18 cellular contexts compared by ENCODE assay signal in the genomic region with DNA sequence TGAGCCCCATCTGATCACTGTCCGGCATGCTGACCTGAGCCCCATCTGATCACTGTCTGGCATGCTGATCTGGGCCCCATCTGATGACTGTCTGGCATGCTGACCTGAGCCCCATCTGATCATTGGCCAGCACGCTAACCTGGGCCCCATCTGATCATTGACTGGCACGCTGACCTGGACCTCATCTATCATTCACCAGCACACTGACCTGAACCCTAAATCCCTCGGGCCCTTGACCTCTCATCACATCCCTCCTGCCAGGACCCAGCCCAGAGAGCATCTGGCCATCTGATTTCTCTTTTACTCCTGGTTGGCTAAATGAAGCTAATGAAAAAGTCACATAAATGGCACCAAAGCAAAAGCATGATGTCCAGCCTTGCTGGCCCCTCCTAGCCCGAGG.
DNase-seq lines count a peak whose midpoint lies in the region; ATAC-seq and TF ChIP-seq lines count a peak whose summit lies in the region.
"Had no signal": no experiment of that assay in that cellular context is flagged by ENCODE, and none has a peak within 500 bp of the region (broad histone marks: within the 10 kb centered on the region; RNA-seq: fewer than 3 reads in every experiment).

No MANE protein-coding gene starts in this region.

- no peak overlapping the region for H3K4me3 ChIP-seq in right atrium auricular region
- H3K4me3 ChIP-seq in left ventricle myocardium inferior: no peak overlapping the region
- H3K4me3 ChIP-seq: A549, K562, PC-9 had no signal

- H3K27me3 ChIP-seq in right atrium auricular region (no peaks in the 10 kb centered on the region), left ventricle myocardium inferior (ENCODE audit: low read depth) (peaks cover 80% of the 10 kb centered on the region), layer of hippocampus (ENCODE audit: control insufficient read depth, insufficient read depth, low read length) (no peaks in the 10 kb centered on the region)

- TF ChIP-seq CTCF in right atrium auricular region (IDR thresholded peaks at IDR 0.05) (no peak), left ventricle myocardium inferior (IDR thresholded peaks at IDR 0.05; ENCODE audit: borderline replicate concordance) (no peak)

- DNase-seq in right atrium auricular region (ENCODE audit: low spot score) (peak; percentile 32), left ventricle myocardium inferior (no peak), posterior vena cava (ENCODE audit: low spot score) (peak; percentile 54), NCI-H345 (lab: John Stamatoyannopoulos, UW) (no peak), dedifferentiated amniotic fluid mesenchymal stem cell (ENCODE audit: extremely low spot score) (no peak), KBM-7 (no peak)
- DNase-seq: COR-L47, NCI-H1417 treated with DMSO at 0.1 percent for 48 hours, NCI-H1930, NCI-H2171, NCI-H510A, NCI-H774, PC-9 had no signal

- ATAC-seq in GM18517 (IDR thresholded peaks at IDR 0.05; ENCODE audit: unreplicated experiment): no peak
- ATAC-seq: A549, K562 had no signal

- intact Hi-C loops in left ventricle myocardium inferior (cut with micrococcal nuclease): no loop called here
- intact Hi-C loops in posterior vena cava (cut with DNase I): no loop called here

- in situ Hi-C loops in KBM-7 (cut with MboI; ENCODE audit: low pct_unique_long_range_greater_than_20kb, low sequenced_read_pairs): no loop called here

- H3K36me3 ChIP-seq in right atrium auricular region (no peaks in the 10 kb centered on the region), left ventricle myocardium inferior (no peaks in the 10 kb centered on the region)

- no peak overlapping the region for H3K27ac ChIP-seq in right atrium auricular region
- no peak overlapping the region for H3K27ac ChIP-seq in left ventricle myocardium inferior (replicated peaks)
- peak overlapping the region; percentile 46 for H3K27ac ChIP-seq in layer of hippocampus (ENCODE audit: low read depth, low read length)
- H3K27ac ChIP-seq: A549, C4-2B, PC-9 had no signal

- H3K9me3 ChIP-seq in right atrium auricular region (no peaks in the 10 kb centered on the region), left ventricle myocardium inferior (replicated peaks) (no peaks in the 10 kb centered on the region)
- H3K9me3 ChIP-seq: A549 had no signal

- peaks cover 0 to 11% of the 10 kb centered on the region in 2 donors for H3K4me1 ChIP-seq in right atrium auricular region
- H3K4me1 ChIP-seq in left ventricle myocardium inferior: peaks cover 10% of the 10 kb centered on the region

Comparison
In these comparisons a context has a peak if more than half of its experiments do, and no peak if none do; other contexts are left out.
1. DNase-seq: peak in right atrium auricular region (single experiment) and posterior vena cava (single experiment); none in left ventricle myocardium inferior (single experiment), NCI-H345 (single experiment), dedifferentiated amniotic fluid mesenchymal stem cell (single experiment) and KBM-7 (single experiment).